In the genomic region with DNA sequence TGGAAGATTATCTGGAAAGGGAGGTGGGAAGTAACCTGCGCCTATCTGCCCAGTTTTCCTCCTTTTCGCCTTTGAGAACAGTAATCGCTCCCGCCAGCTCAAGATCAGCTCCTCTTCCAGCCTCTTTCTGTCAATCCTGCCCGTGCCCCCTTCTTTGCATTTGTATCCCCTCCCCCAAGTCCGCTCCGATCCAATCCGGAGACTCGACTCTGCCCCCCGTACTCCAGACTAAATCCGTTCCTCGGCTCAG, we compare ENCODE assay signal across 8 cellular contexts. TPM values are rescaled to one million over a fixed set of nuclear protein-coding genes. Genes with fewer than 3 reads are reported as not detected.
DNase-seq lines count a peak whose midpoint lies in the region; ATAC-seq and TF ChIP-seq lines count a peak whose summit lies in the region.

No MANE protein-coding gene starts in this region.

- no peaks in the 10 kb centered on the region for H3K36me3 ChIP-seq in SK-N-MC (ENCODE audit: insufficient read depth, low read length)
- H3K36me3 ChIP-seq in gastrocnemius medialis: no peaks in the 10 kb centered on the region

- H3K4me1 ChIP-seq in gastrocnemius medialis: peaks cover 7 to 14% of the 10 kb centered on the region in 2 donors

- H3K27me3 ChIP-seq in gastrocnemius medialis: no peaks in the 10 kb centered on the region

- intact Hi-C loops in gastrocnemius medialis (cut with DNase I; ENCODE audit: low total_unique reads): loop anchor here (1.0 kb wide), 4 partner anchors 21 to 62 kb away; partner anchors contain the start of gene SNRPA

- H3K9me3 ChIP-seq in SK-N-MC (ENCODE audit: low read depth, low read length): no peaks in the 10 kb centered on the region
- no peaks in the 10 kb centered on the region for H3K9me3 ChIP-seq in gastrocnemius medialis

- peak overlapping the region; percentile 89 for H3K9ac ChIP-seq in SK-N-MC (ENCODE audit: insufficient read length)

- H3K27ac ChIP-seq in SK-N-MC (peak overlapping the region; percentile 100), gastrocnemius medialis (peak overlapping the region; percentile 93 to 99 (median 98))

- H3K4me3 ChIP-seq in SK-N-MC (peak overlapping the region; percentile 91), fibroblast of pulmonary artery (replicated peaks; ENCODE audit: low read depth, low read length) (peak overlapping the region; percentile 74), gastrocnemius medialis (peak overlapping the region; percentile 73 to 93 (median 84))

- in situ Hi-C loops in gastrocnemius medialis (cut with MboI; ENCODE audit: low sequenced_read_pairs in 4 of 4): no loop called here

- DNase-seq in SK-N-MC (ENCODE audit: low read depth, low spot score) (no peak), fibroblast of pulmonary artery (ENCODE audit: low read depth) (no peak), gastrocnemius medialis (no peak), HuH-7 (ENCODE audit: low spot score) (no peak), NCI-H2227 (lab: John Stamatoyannopoulos, UW; ENCODE audit: unreplicated experiment) (no peak), NCI-H1417 treated with DMSO at 0.1 percent for 48 hours (lab: John Stamatoyannopoulos, UW) (no peak), activated gamma-delta T cell (lab: John Stamatoyannopoulos, UW) (no peak)

- ATAC-seq in gastrocnemius medialis: no peak

- no peak for TF ChIP-seq CTCF in fibroblast of pulmonary artery (IDR thresholded peaks at IDR 0.05; ENCODE audit: low read length, missing control alignments)
- no peak for TF ChIP-seq CTCF in gastrocnemius medialis (IDR thresholded peaks at IDR 0.05 in 4 of 5, conservative IDR thresholded peaks at IDR 0.05 in 1 of 5)

- TF ChIP-seq POLR2A in GM18526 (IDR thresholded peaks at IDR 0.05; ENCODE audit: extremely low read depth, insufficient read length) (peak; percentile 25), gastrocnemius medialis (IDR thresholded peaks at IDR 0.05) (peak in 1 of 2 donors; percentile 76)

RNA-seq across cellular contexts. Expression of gene RAB4B, which starts 0.3 kb away (rescaled TPM):
- total RNA-seq in gastrocnemius medialis: 10 to 100 TPM; 14.9 to 27.2 (median 19.7) TPM

RNA-seq across cellular contexts. Expression of gene MIA, which starts 2.4 kb away (rescaled TPM):
- total RNA-seq in gastrocnemius medialis: not detected

RNA-seq across cellular contexts. Expression of gene EGLN2, which starts 21.3 kb away (rescaled TPM):
- 10 to 100 TPM; 42.7 to 56.6 (median 47.9) TPM for total RNA-seq in gastrocnemius medialis

RNA-seq across cellular contexts. Expression of gene SNRPA, which starts 26.7 kb away (rescaled TPM):
- 10 to 100 TPM; 24.3 to 35.2 (median 27.3) TPM for total RNA-seq in gastrocnemius medialis

RNA-seq across cellular contexts. Expression of gene ACTMAP, which starts 27.4 kb away (rescaled TPM):
- 10 to 100 TPM in 1 of 4 donors, 1 to 10 TPM in 3; 4.2 to 14.6 (median 6.2) TPM for total RNA-seq in gastrocnemius medialis
